1 cellular context compared by ENCODE assay signal in genomic region chr1:33324677-33325417, GRCh38.
TF ChIP-seq lines count a peak whose summit lies in the region.

No MANE protein-coding gene starts in this region.

TF ChIP-seq in SK-N-SH treated with all-trans-retinoic acid at 6 μM for 48 hours, 23 proteins besides CTCF, POLR2A, EP300 and RAD21 (continued from another document):
- TF ChIP-seq TSHZ2 (CRISPR knock-in tag; IDR thresholded peaks at IDR 0.05) = no peak
- TF ChIP-seq ZNF8 (CRISPR knock-in tag; IDR thresholded peaks at IDR 0.05) = no peak
- no peak for TF ChIP-seq OSR1 (CRISPR knock-in tag; IDR thresholded peaks at IDR 0.05)
- TF ChIP-seq ESRRG (CRISPR knock-in tag; IDR thresholded peaks at IDR 0.05) = no peak
- TF ChIP-seq RARB (CRISPR knock-in tag; IDR thresholded peaks at IDR 0.05) = no peak
- no peak for TF ChIP-seq CSDC2 (CRISPR knock-in tag; IDR thresholded peaks at IDR 0.05)
- TF ChIP-seq ZC3H10 (CRISPR knock-in tag; IDR thresholded peaks at IDR 0.05) = no peak
- TF ChIP-seq ZFP30 (CRISPR knock-in tag; IDR thresholded peaks at IDR 0.05) = no peak
- no peak for TF ChIP-seq ZFP3 (CRISPR knock-in tag; IDR thresholded peaks at IDR 0.05)
- no peak for TF ChIP-seq POU6F1 (CRISPR knock-in tag; IDR thresholded peaks at IDR 0.05; ENCODE audit: borderline replicate concordance, low read depth)
- TF ChIP-seq TCF4 (CRISPR knock-in tag; IDR thresholded peaks at IDR 0.05; ENCODE audit: borderline replicate concordance) = no peak
- no peak for TF ChIP-seq ARNTL (CRISPR knock-in tag; IDR thresholded peaks at IDR 0.05; ENCODE audit: borderline replicate concordance, low read depth)
- TF ChIP-seq, protein P1, sequence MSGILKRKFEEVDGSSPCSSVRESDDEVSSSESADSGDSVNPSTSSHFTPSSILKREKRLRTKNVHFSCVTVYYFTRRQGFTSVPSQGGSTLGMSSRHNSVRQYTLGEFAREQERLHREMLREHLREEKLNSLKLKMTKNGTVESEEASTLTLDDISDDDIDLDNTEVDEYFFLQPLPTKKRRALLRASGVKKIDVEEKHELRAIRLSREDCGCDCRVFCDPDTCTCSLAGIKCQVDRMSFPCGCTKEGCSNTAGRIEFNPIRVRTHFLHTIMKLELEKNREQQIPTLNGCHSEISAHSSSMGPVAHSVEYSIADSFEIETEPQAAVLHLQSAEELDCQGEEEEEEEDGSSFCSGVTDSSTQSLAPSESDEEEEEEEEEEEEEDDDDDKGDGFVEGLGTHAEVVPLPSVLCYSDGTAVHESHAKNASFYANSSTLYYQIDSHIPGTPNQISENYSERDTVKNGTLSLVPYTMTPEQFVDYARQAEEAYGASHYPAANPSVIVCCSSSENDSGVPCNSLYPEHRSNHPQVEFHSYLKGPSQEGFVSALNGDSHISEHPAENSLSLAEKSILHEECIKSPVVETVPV (CRISPR knock-in tag; IDR thresholded peaks at IDR 0.05) = no peak
- no peak for TF ChIP-seq ZNF70 (CRISPR knock-in tag; IDR thresholded peaks at IDR 0.05)
- no peak for TF ChIP-seq PPARA (CRISPR knock-in tag; IDR thresholded peaks at IDR 0.05; ENCODE audit: borderline replicate concordance)
